5 cellular contexts compared by ENCODE assay signal in the genomic region with DNA sequence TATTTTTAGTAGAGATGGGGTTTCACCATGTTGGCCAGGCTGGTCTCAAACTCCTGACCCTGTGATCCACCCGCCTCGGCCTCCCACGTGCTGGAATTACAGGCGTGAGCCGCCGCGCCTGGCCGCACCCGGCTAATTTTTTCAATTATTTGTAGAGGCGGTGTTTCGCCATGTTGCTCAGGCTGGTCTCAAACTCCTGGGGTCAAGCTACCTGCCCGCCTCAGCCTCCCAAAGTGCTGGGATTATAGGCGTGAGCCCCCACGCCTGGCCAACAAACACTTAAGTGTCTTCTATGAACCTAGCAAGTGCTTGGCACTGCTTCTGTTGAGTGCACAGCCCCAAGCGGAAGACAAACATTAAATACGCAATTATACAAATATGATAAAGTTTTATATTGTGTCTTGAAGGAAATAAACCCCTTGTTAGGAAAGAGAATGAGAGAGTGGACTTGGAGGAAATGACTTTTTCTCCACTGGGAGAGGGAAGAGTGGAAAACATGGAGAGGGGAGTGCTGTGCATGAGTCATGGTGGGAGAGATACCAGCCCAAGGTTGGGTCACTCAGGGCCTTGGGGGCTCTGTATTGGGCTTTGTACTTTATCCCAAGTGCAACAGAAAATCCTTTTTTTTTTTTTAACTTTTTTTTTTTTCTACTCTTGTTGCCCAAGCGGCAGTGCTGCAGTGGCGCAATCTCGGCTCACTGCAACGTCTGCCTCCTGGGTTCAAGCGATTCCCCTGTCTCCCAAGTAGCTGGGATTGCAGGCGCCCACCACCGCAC.
"Had no signal": no experiment of that assay in that cellular context is flagged by ENCODE, and none has a peak within 500 bp of the region (broad histone marks: within the 10 kb centered on the region; RNA-seq: fewer than 3 reads in every experiment).

No MANE protein-coding gene starts in this region.

- DNase-seq: activated gamma-delta T cell treated with Interleukin-2 at 50 U/mL for 16 hours had no signal

- H3K4me3 ChIP-seq: breast epithelium, heart left ventricle, spleen had no signal

- H3K36me3 ChIP-seq: breast epithelium, heart left ventricle, neutrophil, spleen had no signal

- H3K4me1 ChIP-seq: breast epithelium had no signal

- H3K27me3 ChIP-seq: breast epithelium, heart left ventricle, neutrophil, spleen had no signal

- H3K9me3 ChIP-seq: breast epithelium, heart left ventricle, neutrophil, spleen had no signal

- H3K27ac ChIP-seq: breast epithelium, heart left ventricle, spleen had no signal
